16 cellular contexts compared by ENCODE assay signal in the genomic region with DNA sequence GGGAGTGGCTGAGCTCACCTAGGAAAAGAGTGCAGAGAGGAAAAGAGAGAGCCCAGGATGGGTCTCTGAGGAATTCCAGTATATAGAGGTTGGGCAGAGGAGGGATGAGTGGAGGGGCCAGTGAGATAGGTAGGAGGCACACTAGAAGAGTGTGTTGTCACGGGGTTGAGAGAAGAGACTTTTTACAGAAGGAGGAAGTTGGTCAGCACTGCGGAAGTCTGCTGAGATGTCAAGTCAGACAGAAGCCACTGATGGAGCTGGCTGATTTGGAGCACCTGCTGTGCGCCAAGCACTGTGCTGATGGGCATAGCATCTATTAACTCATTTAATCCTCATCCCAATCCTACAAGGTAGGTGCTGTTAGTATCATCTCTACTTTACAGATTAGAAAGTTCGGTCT.
"Had no signal": no experiment of that assay in that cellular context is flagged by ENCODE, and none has a peak within 500 bp of the region (broad histone marks: within the 10 kb centered on the region; RNA-seq: fewer than 3 reads in every experiment).

No MANE protein-coding gene starts in this region.

- H3K4me3 ChIP-seq: breast epithelium, esophagus muscularis mucosa, lower lobe of right lung, thoracic aorta, uterus had no signal

- H3K36me3 ChIP-seq: breast epithelium, esophagus muscularis mucosa, lower lobe of right lung, thoracic aorta, uterus had no signal

- H3K27me3 ChIP-seq: uterus had no signal

- ATAC-seq: activated T-cell treated with anti-CD3 and anti-CD28 coated beads, Interleukin-2, amount 50 U/mL, for 4 hours; left cardiac atrium; lower lobe of right lung; naive thymus-derived CD4-positive, alpha-beta T cell; stimulated activated naive CD8-positive, alpha-beta T cell treated with anti-CD3 and anti-CD28 coated beads, Interleukin-15, amount 100 ng/mL, for 72 hours; WTC11 had no signal

- DNase-seq: activated CD4-positive, alpha-beta T cell treated with anti-CD3 and anti-CD28 coated beads, Interleukin-2, amount 10 ng/mL, durations not matched to agents 7 days and 5 days; activated gamma-delta T cell treated with Interleukin-2 at 50 U/mL for 16 hours; activated naive CD8-positive, alpha-beta T cell treated with anti-CD3 and anti-CD28 coated beads for 36 hours; activated T-cell treated with anti-CD3 and anti-CD28 coated beads, Interleukin-2, amount 50 U/mL, for 4 hours; left cardiac atrium; lower lobe of right lung; naive thymus-derived CD4-positive, alpha-beta T cell; stimulated activated CD4-positive, alpha-beta T cell treated with anti-CD3 and anti-CD28 coated beads, Interleukin-15, amount 100 ng/mL, for 24 hours; stimulated activated CD4-positive, alpha-beta T cell treated with anti-CD3 and anti-CD28 coated beads, Interleukin-4, amount 100 ng/mL, for 24 hours; stimulated activated naive CD8-positive, alpha-beta T cell treated with anti-CD3 and anti-CD28 coated beads, Interleukin-15, amount 100 ng/mL, for 72 hours; T-helper 9 cell; uterus had no signal

- H3K9me3 ChIP-seq: breast epithelium, esophagus muscularis mucosa, lower lobe of right lung, thoracic aorta, uterus had no signal
